Comparison of ENCODE assay signal across 18 cellular contexts in genomic region chr16:56814537-56815432, GRCh38. TPM values are rescaled to one million over a fixed set of nuclear protein-coding genes. Genes with fewer than 3 reads are reported as not detected.
DNase-seq lines count a peak whose midpoint lies in the region; ATAC-seq and TF ChIP-seq lines count a peak whose summit lies in the region.
"Had no signal": no experiment of that assay in that cellular context is flagged by ENCODE, and none has a peak within 500 bp of the region (broad histone marks: within the 10 kb centered on the region; RNA-seq: fewer than 3 reads in every experiment).

No MANE protein-coding gene starts in this region.

- ATAC-seq in Right ventricle myocardium inferior, result peak; percentile 40
- no peak for ATAC-seq in natural killer cell treated with Interleukin-12 subunit alpha and Interleukin-12 subunit beta and Interleukin-15 and Interleukin-18, amount 100 ng/mL, for 72 hours
- no peak for ATAC-seq in GM18858 (IDR thresholded peaks at IDR 0.05; ENCODE audit: unreplicated experiment)
- no peak for ATAC-seq in HG02759 (IDR thresholded peaks at IDR 0.05; ENCODE audit: unreplicated experiment)
- ATAC-seq: psoas muscle had no signal

- H3K9me3 ChIP-seq in left ventricle myocardium inferior (replicated peaks), result no peaks in the 10 kb centered on the region
- no peaks in the 10 kb centered on the region for H3K9me3 ChIP-seq in testis
- H3K9me3 ChIP-seq: breast epithelium, psoas muscle, tibial nerve had no signal

- H3K4me1 ChIP-seq in left ventricle myocardium inferior (peaks cover 9% of the 10 kb centered on the region), testis (no peaks in the 10 kb centered on the region)
- H3K4me1 ChIP-seq: breast epithelium, psoas muscle, tibial nerve had no signal

- H3K36me3 Mint-ChIP-seq in natural killer cell treated with Interleukin-12 subunit alpha and Interleukin-12 subunit beta and Interleukin-15 and Interleukin-18, amount 100 ng/mL, for 72 hours, result peaks cover under 1% of the 10 kb centered on the region

- DNase-seq in Right ventricle myocardium inferior (ENCODE audit: missing footprints) (no peak), left ventricle myocardium inferior (no peak), astrocyte of the hippocampus (ENCODE audit: low read depth, low spot score) (peak; percentile 73), kidney tubule cell (ENCODE audit: low spot score) (peak; percentile 84), testis (no peak)
- DNase-seq in natural killer cell treated with Interleukin-12 subunit alpha and Interleukin-12 subunit beta and Interleukin-15 and Interleukin-18, amount 100 ng/mL, for 72 hours (ENCODE audit: low spot score), result no peak
- DNase-seq: activated B cell treated with CpG ODN at 0.5 μM for 24 hours; activated naive CD4-positive, alpha-beta T cell treated with Interleukin-2 at 50 U/mL for 16 hours; endodermal cell; foreskin melanocyte; GDM1; NCI-H1105; psoas muscle had no signal

- TF ChIP-seq POLR2A in testis (IDR thresholded peaks at IDR 0.05), result no peak

- intact Hi-C loops in Right ventricle myocardium inferior (cut with DNase I), result no loop called here
- intact Hi-C loops in left ventricle myocardium inferior (cut with micrococcal nuclease), result no loop called here
- intact Hi-C loops in testis (cut with DNase I; ENCODE audit: low total_unique reads), result loop anchor here (10.0 kb wide), 1 partner anchor 950 kb away; no protein-coding TSS in a partner anchor

- H3K27me3 ChIP-seq in left ventricle myocardium inferior (ENCODE audit: low read depth) (no peaks in the 10 kb centered on the region), testis (no peaks in the 10 kb centered on the region)
- H3K27me3 ChIP-seq: breast epithelium, tibial nerve had no signal

- H3K27me3 Mint-ChIP-seq in natural killer cell treated with Interleukin-12 subunit alpha and Interleukin-12 subunit beta and Interleukin-15 and Interleukin-18, amount 100 ng/mL, for 72 hours, result no peaks in the 10 kb centered on the region
- H3K27me3 Mint-ChIP-seq: activated B cell treated with CpG ODN at 0.5 μM for 24 hours; CD4-positive, alpha-beta memory T cell had no signal

- WGBS in testis, 2 donors, result 53 to 54% methylated on average over 9 of the region's 9 CpGs

- H3K4me3 Mint-ChIP-seq in natural killer cell treated with Interleukin-12 subunit alpha and Interleukin-12 subunit beta and Interleukin-15 and Interleukin-18, amount 100 ng/mL, for 72 hours, result no peak overlapping the region
- H3K4me3 Mint-ChIP-seq: activated B cell treated with CpG ODN at 0.5 μM for 24 hours; CD4-positive, alpha-beta memory T cell; endodermal cell had no signal

- no peak overlapping the region for H3K27ac ChIP-seq in left ventricle myocardium inferior (replicated peaks)
- peak overlapping the region; percentile 5 to 9 for H3K27ac ChIP-seq in testis
- H3K27ac ChIP-seq: psoas muscle, tibial nerve had no signal

- no peak for TF ChIP-seq CTCF in left ventricle myocardium inferior (IDR thresholded peaks at IDR 0.05; ENCODE audit: borderline replicate concordance)
- no peak for TF ChIP-seq CTCF in testis (IDR thresholded peaks at IDR 0.05)

- H3K36me3 ChIP-seq in left ventricle myocardium inferior (peaks cover 5% of the 10 kb centered on the region), testis (ENCODE audit: low read depth, missing control alignments) (no peaks in the 10 kb centered on the region)
- H3K36me3 ChIP-seq: breast epithelium had no signal

- H3K4me3 ChIP-seq in left ventricle myocardium inferior (no peak overlapping the region), testis (no peak overlapping the region)
- H3K4me3 ChIP-seq: breast epithelium, psoas muscle, tibial nerve had no signal

- H3K27ac Mint-ChIP-seq in natural killer cell treated with Interleukin-12 subunit alpha and Interleukin-12 subunit beta and Interleukin-15 and Interleukin-18, amount 100 ng/mL, for 72 hours, result no peak overlapping the region
- H3K27ac Mint-ChIP-seq: activated B cell treated with CpG ODN at 0.5 μM for 24 hours, endodermal cell had no signal

- H3K9me3 Mint-ChIP-seq in natural killer cell treated with Interleukin-12 subunit alpha and Interleukin-12 subunit beta and Interleukin-15 and Interleukin-18, amount 100 ng/mL, for 72 hours, result no peaks in the 10 kb centered on the region
- H3K9me3 Mint-ChIP-seq: activated B cell treated with CpG ODN at 0.5 μM for 24 hours; CD4-positive, alpha-beta memory T cell; endodermal cell had no signal

- H3K4me1 Mint-ChIP-seq in natural killer cell treated with Interleukin-12 subunit alpha and Interleukin-12 subunit beta and Interleukin-15 and Interleukin-18, amount 100 ng/mL, for 72 hours (ENCODE audit: low read depth in 2 of 2), result peaks cover 0 to 3% of the 10 kb centered on the region in 2 donors
- H3K4me1 Mint-ChIP-seq: activated B cell treated with CpG ODN at 0.5 μM for 24 hours; CD4-positive, alpha-beta memory T cell had no signal

RNA-seq across cellular contexts. Expression of gene SLC12A3, which starts 50.2 kb away (rescaled TPM):
- total RNA-seq in Right ventricle myocardium inferior (not detected), left ventricle myocardium inferior (not detected), testis (1 to 10 TPM in 1 of 2 donors, under 1 TPM in 1; 0.16 to 1.1 TPM)
- polyA plus RNA-seq in testis (ENCODE audit: insufficient read depth, low read depth, low replicate concordance), result 0.16 TPM
- not detected for total RNA-seq in natural killer cell treated with Interleukin-12 subunit alpha and Interleukin-12 subunit beta and Interleukin-15 and Interleukin-18, amount 100 ng/mL, for 72 hours
- total RNA-seq: breast epithelium; CD4-positive, alpha-beta memory T cell; endodermal cell; tibial nerve had no signal
- polyA plus RNA-seq: CD4-positive, alpha-beta memory T cell had no signal

Comparison
In these comparisons a context has a peak if more than half of its experiments do, and no peak if none do; other contexts are left out.
1. DNase-seq: peak in astrocyte of the hippocampus (single experiment) and kidney tubule cell (single experiment); none in Right ventricle myocardium inferior (single experiment), left ventricle myocardium inferior (single experiment), testis (single experiment) and natural killer cell treated with Interleukin-12 subunit alpha and Interleukin-12 subunit beta and Interleukin-15 and Interleukin-18, amount 100 ng/mL, for 72 hours (single experiment).